ENCODE assay signal across 16 cellular contexts in the genomic region with DNA sequence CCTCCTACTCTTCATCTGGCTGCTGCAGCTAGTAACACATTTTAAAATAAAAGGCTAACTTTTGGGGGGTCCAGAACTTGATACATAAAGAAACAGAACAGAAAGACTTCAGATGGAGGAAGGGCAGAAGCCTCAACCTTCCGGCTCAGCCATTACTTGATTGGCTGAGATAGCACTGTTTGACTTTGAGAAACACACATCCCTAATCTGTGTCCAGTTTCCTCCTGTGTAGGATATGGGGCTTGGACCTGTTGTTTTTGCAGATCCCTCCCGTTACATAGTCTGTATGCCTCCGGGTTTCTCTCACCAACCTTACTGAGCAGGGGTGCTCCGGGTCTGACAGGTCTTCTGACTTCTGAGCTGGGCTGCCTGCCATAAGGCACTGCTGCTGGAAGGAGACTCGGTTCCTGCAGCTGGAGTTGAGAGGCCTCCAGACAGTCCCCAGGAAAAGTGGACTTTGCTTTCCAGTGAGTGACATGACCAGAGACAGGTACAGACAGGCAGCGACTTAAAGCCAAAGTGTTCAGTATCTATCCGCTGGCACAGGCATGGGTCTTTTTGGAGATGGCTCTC. TPM values are rescaled to one million over a fixed set of nuclear protein-coding genes. Genes with fewer than 3 reads are reported as not detected.
DNase-seq lines count a peak whose midpoint lies in the region; ATAC-seq and TF ChIP-seq lines count a peak whose summit lies in the region.
"Had no signal": no experiment of that assay in that cellular context is flagged by ENCODE, and none has a peak within 500 bp of the region (broad histone marks: within the 10 kb centered on the region; RNA-seq: fewer than 3 reads in every experiment).

No MANE protein-coding gene starts in this region.

- CTCF ChIA-PET in PC-9 (lab: Charles Lee) = no interaction called here

- no peak for TF ChIP-seq POLR2A in vagina (IDR thresholded peaks at IDR 0.05)

- H3K4me1 ChIP-seq in right cardiac atrium (ENCODE audit: control insufficient read depth, insufficient read depth, low read length) (no peaks in the 10 kb centered on the region), hepatocyte (ENCODE audit: insufficient read depth) (peaks cover 5% of the 10 kb centered on the region), PC-9 (replicated peaks; ENCODE audit: insufficient read depth) (no peaks in the 10 kb centered on the region), vagina (no peaks in the 10 kb centered on the region)
- H3K4me1 ChIP-seq: BLaER1 had no signal

- H3K27ac ChIP-seq in right cardiac atrium (ENCODE audit: low read length) (no peak overlapping the region), hepatocyte (peak overlapping the region; percentile 90), PC-9 (no peak overlapping the region), vagina (no peak overlapping the region)
- H3K27ac ChIP-seq: BLaER1, GM23248 had no signal

- no peaks in the 10 kb centered on the region; the same call in 1 of the 2 replicates for H3F3A ChIP-seq in PC-9 (ENCODE audit: insufficient read depth, low read depth)

- H2AFZ ChIP-seq in hepatocyte = peak overlapping the region; percentile 25
- no peak overlapping the region for H2AFZ ChIP-seq in PC-9
- H2AFZ ChIP-seq: GM23248 had no signal

- peak overlapping the region; percentile 48 for H3K4me2 ChIP-seq in hepatocyte
- no peak overlapping the region for H3K4me2 ChIP-seq in PC-9
- H3K4me2 ChIP-seq: BLaER1 had no signal

- DNase-seq in right cardiac atrium (no peak), cardiac septum (ENCODE audit: low spot score) (no peak), hepatocyte (ENCODE audit: low spot score) (peak; percentile 56), mucosa of gallbladder (ENCODE audit: low spot score) (peak; percentile 62), PC-9 (no peak), CD1c-positive myeloid dendritic cell (ENCODE audit: extremely low spot score) (no peak), vagina (ENCODE audit: extremely low spot score in 2 of 2) (no peak)
- DNase-seq: 8988T; AML-193; Calu3; CD4-positive, CD25-positive, alpha-beta regulatory T cell; DMS 273 treated with DMSO at 0.1 percent for 48 hours; GM23248 had no signal

- 82% methylated on average over 7 of the region's 7 CpGs for WGBS in right cardiac atrium
- 70% methylated on average over 7 of the region's 7 CpGs for WGBS in hepatocyte (ENCODE audit: low lambda C conversion rate, missing lambda C conversion rate)

- H3K36me3 ChIP-seq in hepatocyte (replicated peaks; ENCODE audit: insufficient read depth, low read depth) (no peaks in the 10 kb centered on the region), PC-9 (ENCODE audit: low read depth) (no peaks in the 10 kb centered on the region), vagina (no peaks in the 10 kb centered on the region)
- H3K36me3 ChIP-seq: BLaER1 had no signal

- BruUV-seq in PC-9 (replicated peaks; lab: Mats Ljungman, UMichigan) = no TSS peak

- peak; percentile 16 to 51 for ATAC-seq in right cardiac atrium
- ATAC-seq: GM12878, HCT116 had no signal

- H3K9me2 ChIP-seq in hepatocyte (replicated peaks; ENCODE audit: insufficient read depth) (no peaks in the 10 kb centered on the region), PC-9 (ENCODE audit: insufficient read depth) (no peaks in the 10 kb centered on the region)

- no peaks in the 10 kb centered on the region for H4K20me1 ChIP-seq in hepatocyte (ENCODE audit: insufficient read depth, poor library complexity, severe bottlenecking)
- no peaks in the 10 kb centered on the region for H4K20me1 ChIP-seq in PC-9 (ENCODE audit: insufficient read depth)
- H4K20me1 ChIP-seq: BLaER1 had no signal

- H3K27me3 ChIP-seq in right cardiac atrium (ENCODE audit: control insufficient read depth, insufficient read depth) (no peaks in the 10 kb centered on the region), hepatocyte (no peaks in the 10 kb centered on the region), PC-9 (ENCODE audit: insufficient read depth, low read depth) (no peaks in the 10 kb centered on the region), vagina (no peaks in the 10 kb centered on the region)
- H3K27me3 ChIP-seq: BLaER1 had no signal

- intact Hi-C loops in right cardiac atrium (cut with DNase I) = no loop called here
- intact Hi-C loops in cardiac septum (cut with DNase I) = no loop called here
- intact Hi-C loops in PC-9 (cut with micrococcal nuclease; ENCODE audit: unreplicated experiment) = no loop called here
- intact Hi-C loops in vagina (cut with DNase I) = no loop called here

- no peaks in the 10 kb centered on the region for H3K9me3 ChIP-seq in right cardiac atrium (ENCODE audit: control insufficient read depth, low read length)
- H3K9me3 ChIP-seq in hepatocyte (ENCODE audit: low read depth) = no peaks in the 10 kb centered on the region
- H3K9me3 ChIP-seq in PC-9 (ENCODE audit: insufficient read depth, low read depth) = no peaks in the 10 kb centered on the region
- H3K9me3 ChIP-seq in vagina = no peaks in the 10 kb centered on the region
- H3K9me3 ChIP-seq: BLaER1 had no signal

- H3K4me3 ChIP-seq in right cardiac atrium (ENCODE audit: low read length) (no peak overlapping the region), hepatocyte (no peak overlapping the region), PC-9 (no peak overlapping the region), vagina (no peak overlapping the region)
- H3K4me3 ChIP-seq: BLaER1, GM12878, GM23248 had no signal

- no peaks in the 10 kb centered on the region for H3K79me2 ChIP-seq in hepatocyte
- no peaks in the 10 kb centered on the region for H3K79me2 ChIP-seq in PC-9 (ENCODE audit: low read depth)

- POLR2A ChIA-PET in PC-9 (lab: Charles Lee; ENCODE audit: unreplicated experiment) = no interaction called here

- no peak for TF ChIP-seq CTCF in hepatocyte (IDR thresholded peaks at IDR 0.05; ENCODE audit: poor library complexity)
- TF ChIP-seq CTCF in PC-9 (conservative IDR thresholded peaks at IDR 0.05) = no peak
- TF ChIP-seq CTCF in vagina (IDR thresholded peaks at IDR 0.05) = no peak

RNA-seq across cellular contexts. Expression of gene ZNF641, which starts 8.3 kb away (rescaled TPM):
- total RNA-seq in right cardiac atrium (10 to 100 TPM; 11.5 to 20.7 (median 15.6) TPM), cardiac septum (15.3 TPM), hepatocyte (37.1 and 37.2 TPM in 2 replicates), mucosa of gallbladder (29.9 TPM), PC-9 (2021) (1.4 and 2.5 TPM in 2 replicates), vagina (15.5 TPM)
- polyA plus RNA-seq in right cardiac atrium (4.0 TPM), hepatocyte (15.5 and 16.2 TPM in 2 replicates)

Comparison
In these comparisons a context has a peak if more than half of its experiments do, and no peak if none do; other contexts are left out.
1. DNase-seq: peak in hepatocyte (single experiment) and mucosa of gallbladder (single experiment); none in right cardiac atrium (0 of 3), cardiac septum (single experiment), PC-9 (0 of 2), CD1c-positive myeloid dendritic cell (single experiment) and vagina (0 of 2).